In the genomic region with DNA sequence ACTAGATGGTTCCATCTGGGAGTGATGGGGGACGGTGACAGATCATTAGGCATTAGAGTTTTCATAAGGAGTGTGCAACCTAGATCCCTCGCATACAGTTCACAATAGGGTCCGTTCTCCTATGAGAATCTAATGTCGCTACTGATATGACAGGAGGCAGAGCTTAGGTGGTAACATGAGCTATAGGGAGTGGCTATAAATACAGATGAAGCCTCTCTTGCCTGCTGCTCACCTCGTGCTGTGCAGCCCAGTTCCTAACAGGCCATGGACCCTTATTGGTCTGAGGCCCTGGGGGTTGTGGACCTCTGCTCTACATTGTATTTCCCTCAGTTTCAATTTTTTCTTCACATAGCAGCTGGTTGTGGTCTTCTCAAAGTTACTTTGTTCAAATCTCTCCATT, we compare ENCODE assay signal across 1 cellular context.
TF ChIP-seq lines count a peak whose summit lies in the region.

No MANE protein-coding gene starts in this region.

TF ChIP-seq in GM23338, 12 proteins besides CTCF, POLR2A, EP300 and RAD21 (continued from another document):
- TF ChIP-seq, protein P1, sequence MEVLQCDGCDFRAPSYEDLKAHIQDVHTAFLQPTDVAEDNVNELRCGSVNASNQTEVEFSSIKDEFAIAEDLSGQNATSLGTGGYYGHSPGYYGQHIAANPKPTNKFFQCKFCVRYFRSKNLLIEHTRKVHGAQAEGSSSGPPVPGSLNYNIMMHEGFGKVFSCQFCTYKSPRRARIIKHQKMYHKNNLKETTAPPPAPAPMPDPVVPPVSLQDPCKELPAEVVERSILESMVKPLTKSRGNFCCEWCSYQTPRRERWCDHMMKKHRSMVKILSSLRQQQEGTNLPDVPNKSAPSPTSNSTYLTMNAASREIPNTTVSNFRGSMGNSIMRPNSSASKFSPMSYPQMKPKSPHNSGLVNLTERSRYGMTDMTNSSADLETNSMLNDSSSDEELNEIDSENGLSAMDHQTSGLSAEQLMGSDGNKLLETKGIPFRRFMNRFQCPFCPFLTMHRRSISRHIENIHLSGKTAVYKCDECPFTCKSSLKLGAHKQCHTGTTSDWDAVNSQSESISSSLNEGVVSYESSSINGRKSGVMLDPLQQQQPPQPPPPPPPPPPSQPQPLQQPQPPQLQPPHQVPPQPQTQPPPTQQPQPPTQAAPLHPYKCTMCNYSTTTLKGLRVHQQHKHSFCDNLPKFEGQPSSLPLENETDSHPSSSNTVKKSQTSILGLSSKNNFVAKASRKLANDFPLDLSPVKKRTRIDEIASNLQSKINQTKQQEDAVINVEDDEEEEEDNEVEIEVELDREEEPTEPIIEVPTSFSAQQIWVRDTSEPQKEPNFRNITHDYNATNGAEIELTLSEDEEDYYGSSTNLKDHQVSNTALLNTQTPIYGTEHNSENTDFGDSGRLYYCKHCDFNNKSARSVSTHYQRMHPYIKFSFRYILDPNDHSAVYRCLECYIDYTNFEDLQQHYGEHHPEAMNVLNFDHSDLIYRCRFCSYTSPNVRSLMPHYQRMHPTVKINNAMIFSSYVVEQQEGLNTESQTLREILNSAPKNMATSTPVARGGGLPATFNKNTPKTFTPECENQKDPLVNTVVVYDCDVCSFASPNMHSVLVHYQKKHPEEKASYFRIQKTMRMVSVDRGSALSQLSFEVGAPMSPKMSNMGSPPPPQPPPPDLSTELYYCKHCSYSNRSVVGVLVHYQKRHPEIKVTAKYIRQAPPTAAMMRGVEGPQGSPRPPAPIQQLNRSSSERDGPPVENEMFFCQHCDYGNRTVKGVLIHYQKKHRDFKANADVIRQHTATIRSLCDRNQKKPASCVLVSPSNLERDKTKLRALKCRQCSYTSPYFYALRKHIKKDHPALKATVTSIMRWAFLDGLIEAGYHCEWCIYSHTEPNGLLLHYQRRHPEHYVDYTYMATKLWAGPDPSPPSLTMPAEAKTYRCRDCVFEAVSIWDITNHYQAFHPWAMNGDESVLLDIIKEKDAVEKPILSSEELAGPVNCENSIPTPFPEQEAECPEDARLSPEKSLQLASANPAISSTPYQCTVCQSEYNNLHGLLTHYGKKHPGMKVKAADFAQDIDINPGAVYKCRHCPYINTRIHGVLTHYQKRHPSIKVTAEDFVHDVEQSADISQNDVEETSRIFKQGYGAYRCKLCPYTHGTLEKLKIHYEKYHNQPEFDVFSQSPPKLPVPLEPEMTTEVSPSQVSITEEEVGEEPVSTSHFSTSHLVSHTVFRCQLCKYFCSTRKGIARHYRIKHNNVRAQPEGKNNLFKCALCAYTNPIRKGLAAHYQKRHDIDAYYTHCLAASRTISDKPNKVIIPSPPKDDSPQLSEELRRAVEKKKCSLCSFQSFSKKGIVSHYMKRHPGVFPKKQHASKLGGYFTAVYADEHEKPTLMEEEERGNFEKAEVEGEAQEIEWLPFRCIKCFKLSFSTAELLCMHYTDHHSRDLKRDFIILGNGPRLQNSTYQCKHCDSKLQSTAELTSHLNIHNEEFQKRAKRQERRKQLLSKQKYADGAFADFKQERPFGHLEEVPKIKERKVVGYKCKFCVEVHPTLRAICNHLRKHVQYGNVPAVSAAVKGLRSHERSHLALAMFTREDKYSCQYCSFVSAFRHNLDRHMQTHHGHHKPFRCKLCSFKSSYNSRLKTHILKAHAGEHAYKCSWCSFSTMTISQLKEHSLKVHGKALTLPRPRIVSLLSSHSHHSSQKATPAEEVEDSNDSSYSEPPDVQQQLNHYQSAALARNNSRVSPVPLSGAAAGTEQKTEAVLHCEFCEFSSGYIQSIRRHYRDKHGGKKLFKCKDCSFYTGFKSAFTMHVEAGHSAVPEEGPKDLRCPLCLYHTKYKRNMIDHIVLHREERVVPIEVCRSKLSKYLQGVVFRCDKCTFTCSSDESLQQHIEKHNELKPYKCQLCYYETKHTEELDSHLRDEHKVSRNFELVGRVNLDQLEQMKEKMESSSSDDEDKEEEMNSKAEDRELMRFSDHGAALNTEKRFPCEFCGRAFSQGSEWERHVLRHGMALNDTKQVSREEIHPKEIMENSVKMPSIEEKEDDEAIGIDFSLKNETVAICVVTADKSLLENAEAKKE (CRISPR knock-in tag; IDR thresholded peaks at IDR 0.05): no peak
- no peak for TF ChIP-seq NANOG (IDR thresholded peaks at IDR 0.05; ENCODE audit: borderline replicate concordance)
- no peak for TF ChIP-seq ZNF114 (CRISPR knock-in tag; IDR thresholded peaks at IDR 0.05)
